In genomic region chr12:41514907-41515306, GRCh38 we compare ENCODE assay signal across 13 cellular contexts.
DNase-seq lines count a peak whose midpoint lies in the region; ATAC-seq and TF ChIP-seq lines count a peak whose summit lies in the region.
"Had no signal": no experiment of that assay in that cellular context is flagged by ENCODE, and none has a peak within 500 bp of the region (broad histone marks: within the 10 kb centered on the region; RNA-seq: fewer than 3 reads in every experiment).

No MANE protein-coding gene starts in this region.

- no TSS peak for BruUV-seq in Panc1 (replicated peaks; lab: Mats Ljungman, UMichigan)

- H3K27ac ChIP-seq in Panc1 (ENCODE audit: low read length) (no peak overlapping the region), fibroblast of lung (ENCODE audit: insufficient read depth, low read length) (no peak overlapping the region)
- H3K27ac ChIP-seq in CD8-positive, alpha-beta T cell (ENCODE audit: low read depth, low read length), result no peak overlapping the region
- H3K27ac ChIP-seq: body of pancreas had no signal

- H3K9me3 ChIP-seq in Panc1 (ENCODE audit: control insufficient read depth, insufficient read depth, low read depth, low read length) (no peaks in the 10 kb centered on the region), fibroblast of lung (ENCODE audit: control insufficient read depth, insufficient read depth, low read depth, low read length) (no peaks in the 10 kb centered on the region)
- no peaks in the 10 kb centered on the region for H3K9me3 ChIP-seq in CD8-positive, alpha-beta T cell (ENCODE audit: low read length)
- H3K9me3 ChIP-seq: body of pancreas had no signal

- no peaks in the 10 kb centered on the region for H3K27me3 Mint-ChIP-seq in activated T-cell treated with anti-CD3 and anti-CD28 coated beads, Interleukin-2, amount 50 U/mL, for 4 hours (ENCODE audit: low read depth)
- no peaks in the 10 kb centered on the region for H3K27me3 Mint-ChIP-seq in CD8-positive, alpha-beta T cell (ENCODE audit: low read depth)

- POLR2A ChIA-PET in Panc1 (lab: Charles Lee), result no interaction called here
- POLR2A ChIA-PET in CD8-positive, alpha-beta T cell (lab: Charles Lee), result no interaction called here

- no peaks in the 10 kb centered on the region for H3K9me3 Mint-ChIP-seq in activated T-cell treated with anti-CD3 and anti-CD28 coated beads, Interleukin-2, amount 50 U/mL, for 4 hours
- no peaks in the 10 kb centered on the region for H3K9me3 Mint-ChIP-seq in CD8-positive, alpha-beta T cell

- H3K4me1 Mint-ChIP-seq in activated T-cell treated with anti-CD3 and anti-CD28 coated beads, Interleukin-2, amount 50 U/mL, for 4 hours (ENCODE audit: low read depth), result no peaks in the 10 kb centered on the region
- H3K4me1 Mint-ChIP-seq in CD8-positive, alpha-beta T cell (ENCODE audit: low read depth), result no peaks in the 10 kb centered on the region

- H3K27me3 ChIP-seq in Panc1 (ENCODE audit: control insufficient read depth, insufficient read depth, low read length) (no peaks in the 10 kb centered on the region), fibroblast of lung (ENCODE audit: control insufficient read depth, insufficient read depth, low read length) (no peaks in the 10 kb centered on the region)
- H3K27me3 ChIP-seq in CD8-positive, alpha-beta T cell (ENCODE audit: insufficient read depth, low read length), result no peaks in the 10 kb centered on the region
- H3K27me3 ChIP-seq: body of pancreas had no signal

- ATAC-seq in Panc1, result no peak
- no peak for ATAC-seq in activated T-cell treated with anti-CD3 and anti-CD28 coated beads, Interleukin-2, amount 50 U/mL, for 4 hours
- ATAC-seq in CD8-positive, alpha-beta T cell, result no peak
- ATAC-seq: body of pancreas had no signal

- H3K4me3 ChIP-seq in AG10803 (ENCODE audit: low read length), result no peak overlapping the region
- H3K4me3 ChIP-seq in Panc1 (ENCODE audit: low read depth in 2 of 2, low read length in 2 of 2), result no peak overlapping the region
- no peak overlapping the region for H3K4me3 ChIP-seq in fibroblast of lung (replicated peaks in 1 of 4; ENCODE audit: control extremely low read depth in 1 of 4, insufficient read depth in 1 of 4, low read depth in 3 of 4, low read length in 4 of 4)
- no peak overlapping the region for H3K4me3 ChIP-seq in CD8-positive, alpha-beta T cell (ENCODE audit: low read depth, low read length)
- H3K4me3 ChIP-seq: body of pancreas had no signal

- CTCF ChIA-PET in Panc1 (lab: Charles Lee), result no interaction called here
- CTCF ChIA-PET in CD8-positive, alpha-beta T cell (lab: Charles Lee), result no interaction called here

- no peak overlapping the region for H3K4me3 Mint-ChIP-seq in activated T-cell treated with anti-CD3 and anti-CD28 coated beads, Interleukin-2, amount 50 U/mL, for 4 hours
- H3K4me3 Mint-ChIP-seq in CD8-positive, alpha-beta T cell, result no peak overlapping the region

- no peak overlapping the region for H2AFZ ChIP-seq in fibroblast of lung (ENCODE audit: low read length)

- in situ Hi-C loops in Panc1 (cut with HindIII; ENCODE audit: low pct_unique_long_range_greater_than_20kb, low sequenced_read_pairs), result no loop called here

- TF ChIP-seq CTCF in AG10803 (conservative IDR thresholded peaks at IDR 0.05; ENCODE audit: low read length) (0 out of 2 replicates have a peak, but pooled peaks have one; percentile 2), GM12872 (IDR thresholded peaks at IDR 0.05; ENCODE audit: insufficient read depth, low read depth, low read length) (peak; percentile 28; the same call in 1 of the 3 replicates), Panc1 (IDR thresholded peaks at IDR 0.05) (peak; percentile 17; the same call in 1 of the 2 replicates), fibroblast of lung (conservative IDR thresholded peaks at IDR 0.05 in 1 of 2, IDR thresholded peaks at IDR 0.05 in 1 of 2; ENCODE audit: low read depth in 1 of 2, low read length in 2 of 2) (peak; percentile 24 to 33)
- no peak for TF ChIP-seq CTCF in CD8-positive, alpha-beta T cell (IDR thresholded peaks at IDR 0.05)

- no peaks in the 10 kb centered on the region for H3K36me3 Mint-ChIP-seq in activated T-cell treated with anti-CD3 and anti-CD28 coated beads, Interleukin-2, amount 50 U/mL, for 4 hours (ENCODE audit: insufficient read depth)
- no peaks in the 10 kb centered on the region for H3K36me3 Mint-ChIP-seq in CD8-positive, alpha-beta T cell

- no peaks in the 10 kb centered on the region for H3K36me3 ChIP-seq in Panc1 (ENCODE audit: control insufficient read depth, insufficient read depth, low read length)
- H3K36me3 ChIP-seq in fibroblast of lung (ENCODE audit: control insufficient read depth, insufficient read depth, low read length), result no peaks in the 10 kb centered on the region
- no peaks in the 10 kb centered on the region for H3K36me3 ChIP-seq in CD8-positive, alpha-beta T cell (ENCODE audit: insufficient read depth, low read length)

- H3K4me1 ChIP-seq in Panc1 (ENCODE audit: control insufficient read depth, insufficient read depth, low read length) (no peaks in the 10 kb centered on the region), fibroblast of lung (ENCODE audit: control insufficient read depth, extremely low read depth, insufficient read depth, low read length) (no peaks in the 10 kb centered on the region)
- H3K4me1 ChIP-seq in CD8-positive, alpha-beta T cell (ENCODE audit: insufficient read depth, low read length), result no peaks in the 10 kb centered on the region
- H3K4me1 ChIP-seq: body of pancreas had no signal

- intact Hi-C loops in Panc1 (cut with micrococcal nuclease; ENCODE audit: unreplicated experiment), result no loop called here
- intact Hi-C loops in CD8-positive, alpha-beta T cell (cut with DNase I, micrococcal nuclease), result no loop called here

- H3K79me2 ChIP-seq in fibroblast of lung (ENCODE audit: control insufficient read depth, insufficient read depth, low read length), result no peaks in the 10 kb centered on the region

- no peaks in the 10 kb centered on the region for H4K20me1 ChIP-seq in fibroblast of lung (ENCODE audit: control insufficient read depth, extremely low read depth, insufficient read depth, low read length)

- no peak overlapping the region for H3K27ac Mint-ChIP-seq in CD8-positive, alpha-beta T cell

- no peak for DNase-seq in AG10803 (ENCODE audit: low read depth)
- DNase-seq in Panc1 (ENCODE audit: low read depth, low spot score), result no peak
- no peak for DNase-seq in fibroblast of lung (ENCODE audit: low read depth in 2 of 2)
- DNase-seq in COLO829 (ENCODE audit: low spot score), result no peak
- no peak for DNase-seq in activated T-cell treated with anti-CD3 and anti-CD28 coated beads, Interleukin-2, amount 50 U/mL, for 4 hours
- no peak for DNase-seq in activated T-cell treated with anti-CD3 and anti-CD28 coated beads for 4 hours
- no peak for DNase-seq in CD8-positive, alpha-beta T cell
- DNase-seq: activated T-cell treated with anti-CD3 and anti-CD28 coated beads, Interleukin-2, amount 50 U/mL, for 1 hour; body of pancreas; NCI-H2227 treated with DMSO at 0.1 percent for 48 hours; SHP77; stimulated activated CD4-positive, alpha-beta T cell treated with anti-CD3 and anti-CD28 coated beads, Interleukin-2, amount 100 ng/mL, for 48 hours had no signal

- H3K9ac ChIP-seq in fibroblast of lung (ENCODE audit: insufficient read depth, low read length), result no peak overlapping the region

- no peak overlapping the region for H3K4me2 ChIP-seq in fibroblast of lung (ENCODE audit: extremely low read depth, insufficient read depth, low read length)
